10 cellular contexts compared by ENCODE assay signal in the genomic region with DNA sequence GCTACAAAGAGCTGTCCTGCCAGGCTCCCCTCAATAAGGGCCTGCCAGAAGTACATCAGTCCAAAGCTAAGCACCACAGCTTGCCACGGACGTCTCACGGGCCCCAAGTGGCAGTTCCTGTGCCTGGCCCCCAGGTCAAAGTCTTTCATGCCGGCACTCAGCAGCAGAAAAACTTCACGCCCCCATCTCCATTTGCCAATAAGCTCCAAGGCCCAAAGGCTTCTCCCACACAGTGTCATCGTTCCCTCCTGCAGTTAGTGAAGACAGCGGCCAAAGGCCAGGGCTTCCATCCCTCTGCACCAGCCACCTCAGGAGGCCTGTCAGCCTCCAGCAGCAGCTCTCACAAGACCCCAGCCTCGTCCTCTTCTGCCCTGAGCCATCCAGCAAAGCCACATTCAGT.
"Had no signal": no experiment of that assay in that cellular context is flagged by ENCODE, and none has a peak within 500 bp of the region (broad histone marks: within the 10 kb centered on the region; RNA-seq: fewer than 3 reads in every experiment).

No MANE protein-coding gene starts in this region.

- H3K9me3 ChIP-seq: ascending aorta, heart right ventricle, left lung, upper lobe of left lung had no signal

- H3K27me3 ChIP-seq: ascending aorta, heart right ventricle, left lung, upper lobe of left lung had no signal

- H3K4me1 ChIP-seq: ascending aorta had no signal

- H3K4me3 ChIP-seq: ascending aorta, heart right ventricle, left lung, upper lobe of left lung had no signal

- ATAC-seq: heart right ventricle, left lung, right cardiac atrium had no signal

- H3K27ac Mint-ChIP-seq: mesothelial cell of epicardium; T-helper 2 cell treated with Interferon-gamma antibody and Interleukin-4, amounts not matched to agents 5 μg/mL and 100 μg/mL, for 36 hours had no signal

- H3K4me3 Mint-ChIP-seq: mesothelial cell of epicardium; T-helper 2 cell treated with Interferon-gamma antibody and Interleukin-4, amounts not matched to agents 5 μg/mL and 100 μg/mL, for 36 hours had no signal

- H3K9me3 Mint-ChIP-seq: mesothelial cell of epicardium; T-helper 2 cell treated with Interferon-gamma antibody and Interleukin-4, amounts not matched to agents 5 μg/mL and 100 μg/mL, for 36 hours had no signal

- DNase-seq: activated gamma-delta T cell treated with Interleukin-2 at 50 U/mL for 16 hours; activated T-cell treated with anti-CD3 and anti-CD28 coated beads, Interleukin-2, amount 50 U/mL, for 1 hour; heart right ventricle; left lung; right cardiac atrium; small intestine; upper lobe of left lung had no signal

- H3K27ac ChIP-seq: ascending aorta, heart right ventricle, left lung, upper lobe of left lung had no signal
